In genomic region chr13:106481919-106482318, GRCh38 we compare ENCODE assay signal across 25 cellular contexts. TPM values are rescaled to one million over a fixed set of nuclear protein-coding genes. Genes with fewer than 3 reads are reported as not detected.
"Had no signal": no experiment of that assay in that cellular context is flagged by ENCODE, and none has a peak within 500 bp of the region (broad histone marks: within the 10 kb centered on the region; RNA-seq: fewer than 3 reads in every experiment).

No MANE protein-coding gene starts in this region.

- H3K27me3 ChIP-seq: Peyer's patch had no signal

- H3K27me3 Mint-ChIP-seq: brain had no signal

- DNase-seq: activated CD4-positive, alpha-beta T cell treated with anti-CD3 and anti-CD28 coated beads for 48 hours; activated CD4-positive, alpha-beta T cell treated with anti-CD3 and anti-CD28 coated beads, Interleukin-2, amount 50 U/mL, for 48 hours; activated CD4-positive, CD25-positive, alpha-beta regulatory T cell treated with anti-CD3 and anti-CD28 coated beads, Interleukin-2, amount 50 U/mL, for 72 hours; activated CD8-positive, alpha-beta memory T cell treated with anti-CD3 and anti-CD28 coated beads, Interleukin-2, amount 10 ng/mL, durations not matched to agents 7 days and 5 days; activated effector memory CD4-positive, alpha-beta T cell treated with Interleukin-2 at 50 U/mL for 16 hours; activated naive CD4-positive, alpha-beta T cell; activated naive CD8-positive, alpha-beta T cell treated with anti-CD3 and anti-CD28 coated beads, Interleukin-2, amount 50 U/mL, for 24 hours; activated T-cell treated with anti-CD3 and anti-CD28 coated beads, Interleukin-2, amount 50 U/mL, for 24 hours; amygdala; KBM-7; NCI-H1105 treated with DMSO at 0.1 percent for 48 hours; NCI-H146; NCI-H187 treated with DMSO at 0.1 percent for 48 hours; NCI-H2081 treated with DMSO at 0.1 percent for 48 hours; NCI-H446; NCI-H524; Peyer's patch; SHP77 treated with DMSO at 0.1 percent for 48 hours had no signal

- H3K4me3 Mint-ChIP-seq: activated CD8-positive, alpha-beta memory T cell treated with anti-CD3 and anti-CD28 coated beads, Interleukin-2, amount 10 ng/mL, durations not matched to agents 7 days and 5 days; activated naive CD8-positive, alpha-beta T cell treated with anti-CD3 and anti-CD28 coated beads, Interleukin-2, amount 50 U/mL, for 24 hours; activated T-cell treated with anti-CD3 and anti-CD28 coated beads, Interleukin-2, amount 50 U/mL, for 24 hours; activated T-helper 1 cell treated with anti-CD3 and anti-CD28 coated beads, Interleukin-12 subunit alpha, Interleukin-12 subunit beta, Interleukin-2, Interleukin-4 antibody, amounts not matched to agents 30 ng/mL and 10 ng/mL and 1 ng/mL, durations not matched to agents 14 hours and 24 hours and 36 hours; brain; T-helper 1 cell treated with Interleukin-12 subunit alpha and Interleukin-12 subunit beta and Interleukin-4 antibody, amounts not matched to agents 30 μg/mL and 1 μg/mL, for 36 hours; WTC11 had no signal

- H3K36me3 ChIP-seq: Peyer's patch had no signal

- H3K4me1 Mint-ChIP-seq: activated CD8-positive, alpha-beta memory T cell treated with anti-CD3 and anti-CD28 coated beads, Interleukin-2, amount 10 ng/mL, durations not matched to agents 7 days and 5 days had no signal

- H3K36me3 Mint-ChIP-seq: activated CD8-positive, alpha-beta memory T cell treated with anti-CD3 and anti-CD28 coated beads, Interleukin-2, amount 10 ng/mL, durations not matched to agents 7 days and 5 days; brain; WTC11 had no signal

- H3K9me3 Mint-ChIP-seq: activated naive CD8-positive, alpha-beta T cell treated with anti-CD3 and anti-CD28 coated beads, Interleukin-2, amount 50 U/mL, for 24 hours; activated T-cell treated with anti-CD3 and anti-CD28 coated beads, Interleukin-2, amount 50 U/mL, for 24 hours; activated T-helper 1 cell treated with anti-CD3 and anti-CD28 coated beads, Interleukin-12 subunit alpha, Interleukin-12 subunit beta, Interleukin-2, Interleukin-4 antibody, amounts not matched to agents 30 ng/mL and 10 ng/mL and 1 ng/mL, durations not matched to agents 14 hours and 24 hours and 36 hours; T-helper 1 cell treated with Interleukin-12 subunit alpha and Interleukin-12 subunit beta and Interleukin-4 antibody, amounts not matched to agents 30 μg/mL and 1 μg/mL, for 36 hours had no signal

- H3K9me3 ChIP-seq: Peyer's patch had no signal

- H3K4me3 ChIP-seq: Peyer's patch had no signal

- H3K27ac ChIP-seq: Peyer's patch, RWPE1 had no signal

- FAIRE-seq: astrocyte had no signal

- ATAC-seq: activated CD8-positive, alpha-beta memory T cell treated with anti-CD3 and anti-CD28 coated beads, Interleukin-2, amount 10 ng/mL, durations not matched to agents 7 days and 5 days; activated naive CD4-positive, alpha-beta T cell treated with anti-CD3 and anti-CD28 coated beads, Interleukin-2, amount 50 U/mL, for 72 hours; activated naive CD8-positive, alpha-beta T cell treated with anti-CD3 and anti-CD28 coated beads, Interleukin-2, amount 50 U/mL, for 24 hours; WTC11 had no signal

- H3K27ac Mint-ChIP-seq: activated CD8-positive, alpha-beta memory T cell treated with anti-CD3 and anti-CD28 coated beads, Interleukin-2, amount 10 ng/mL, durations not matched to agents 7 days and 5 days; activated naive CD4-positive, alpha-beta T cell treated with anti-CD3 and anti-CD28 coated beads, Interleukin-2, amount 50 U/mL, for 72 hours; activated naive CD8-positive, alpha-beta T cell treated with anti-CD3 and anti-CD28 coated beads, Interleukin-2, amount 50 U/mL, for 24 hours; activated T-cell treated with anti-CD3 and anti-CD28 coated beads, Interleukin-2, amount 50 U/mL, for 24 hours; activated T-helper 1 cell treated with anti-CD3 and anti-CD28 coated beads, Interleukin-12 subunit alpha, Interleukin-12 subunit beta, Interleukin-2, Interleukin-4 antibody, amounts not matched to agents 30 ng/mL and 10 ng/mL and 1 ng/mL, durations not matched to agents 14 hours and 24 hours and 36 hours; brain; T-helper 1 cell treated with Interleukin-12 subunit alpha and Interleukin-12 subunit beta and Interleukin-4 antibody, amounts not matched to agents 30 μg/mL and 1 μg/mL, for 36 hours; WTC11 had no signal

RNA-seq across cellular contexts. Expression of gene EFNB2, which starts 53.5 kb away (rescaled TPM):
- total RNA-seq: activated naive CD4-positive, alpha-beta T cell treated with anti-CD3 and anti-CD28 coated beads, Interleukin-2, amount 50 U/mL, for 72 hours had no signal
